Comparison of ENCODE assay signal across 6 cellular contexts in the genomic region with DNA sequence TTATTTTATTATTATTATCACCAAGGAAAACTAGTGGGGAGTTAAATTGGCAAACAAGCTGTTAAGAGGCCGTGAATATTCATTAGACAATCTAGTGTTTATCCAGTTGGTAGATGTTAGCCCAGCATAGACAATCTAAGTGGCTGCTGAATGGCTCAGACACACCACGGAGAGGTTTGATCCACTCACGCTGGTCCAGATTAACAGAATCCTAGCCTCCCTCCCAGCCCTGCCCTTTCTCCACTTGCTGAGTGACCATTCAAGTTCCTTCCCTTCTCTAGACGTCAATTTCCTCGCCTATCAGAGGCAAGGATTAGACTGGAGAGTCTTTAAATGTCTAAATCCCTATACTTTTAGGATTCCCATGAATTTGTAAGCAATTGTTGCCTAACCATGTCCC.
"Had no signal": no experiment of that assay in that cellular context is flagged by ENCODE, and none has a peak within 500 bp of the region (broad histone marks: within the 10 kb centered on the region; RNA-seq: fewer than 3 reads in every experiment).

No MANE protein-coding gene starts in this region.

- H3K4me1 ChIP-seq: HAP-1 had no signal

- H3K9me3 ChIP-seq: HAP-1 had no signal

- H3K9me3 Mint-ChIP-seq: GM23338, HFFc6, IgD-negative memory B cell had no signal

- DNase-seq: HFFc6 had no signal

- H3K27ac Mint-ChIP-seq: GM23338, HFFc6, IgD-negative memory B cell had no signal

- H3K27ac ChIP-seq: HL-60 had no signal

- H2AFZ ChIP-seq: GM23338 had no signal

- FAIRE-seq: HepG2 had no signal

- H3K4me1 Mint-ChIP-seq: IgD-negative memory B cell had no signal

- H3K4me3 ChIP-seq: GM23338, HAP-1 had no signal

- H3K36me3 ChIP-seq: HAP-1 had no signal

- H3K4me3 Mint-ChIP-seq: GM23338, HFFc6, IgD-negative memory B cell had no signal

- H3K36me3 Mint-ChIP-seq: IgD-negative memory B cell had no signal

- H3K4me2 ChIP-seq: GM23338 had no signal
